In genomic region chr10:32333849-32334248, GRCh38 we compare ENCODE assay signal across 18 cellular contexts. TPM values are rescaled to one million over a fixed set of nuclear protein-coding genes. Genes with fewer than 3 reads are reported as not detected.
DNase-seq lines count a peak whose midpoint lies in the region; ATAC-seq and TF ChIP-seq lines count a peak whose summit lies in the region.
"Had no signal": no experiment of that assay in that cellular context is flagged by ENCODE, and none has a peak within 500 bp of the region (broad histone marks: within the 10 kb centered on the region; RNA-seq: fewer than 3 reads in every experiment).

No MANE protein-coding gene starts in this region.

- H3K36me3 ChIP-seq in colonic mucosa (no peaks in the 10 kb centered on the region), neuronal stem cell (replicated peaks in 1 of 2; ENCODE audit: control insufficient read depth in 2 of 2, insufficient read depth in 2 of 2, low read length in 2 of 2) (peaks cover 0 to 75% of the 10 kb centered on the region in 2 donors)
- H3K36me3 ChIP-seq: Peyer's patch, thoracic aorta had no signal

- no CpG with 5 or more reads among the region's 3 CpGs for WGBS in neuronal stem cell (ENCODE audit: extremely low coverage in 2 of 2, insufficient read length in 2 of 2, insufficient replicate concordance in 1 of 2), 2 donors

- intact Hi-C loops in colonic mucosa (cut with DNase I) = no loop called here

- H4K91ac ChIP-seq in neuronal stem cell (ENCODE audit: low read depth, low read length, poor library complexity) = no peak overlapping the region

- H3K27ac ChIP-seq in colonic mucosa = peak overlapping the region; percentile 48
- no peak overlapping the region for H3K27ac ChIP-seq in neuronal stem cell (replicated peaks; ENCODE audit: low read length)
- H3K27ac ChIP-seq: Peyer's patch, thoracic aorta had no signal

- H3K9ac ChIP-seq in colonic mucosa (ENCODE audit: low read depth in 2 of 2, low read length in 2 of 2) = no peak overlapping the region
- no peak overlapping the region for H3K9ac ChIP-seq in neuronal stem cell (ENCODE audit: low read depth, low read length, poor library complexity)

- no peak for TF ChIP-seq CTCF in colonic mucosa (IDR thresholded peaks at IDR 0.05)

- no peaks in the 10 kb centered on the region for H3K27me3 ChIP-seq in colonic mucosa
- H3K27me3 ChIP-seq in neuronal stem cell (ENCODE audit: control insufficient read depth in 3 of 3, insufficient read depth in 3 of 3, low read depth in 1 of 3, low read length in 3 of 3) = no peaks in the 10 kb centered on the region
- H3K27me3 ChIP-seq: Peyer's patch had no signal

- peak overlapping the region; percentile 100 for H3K27ac Mint-ChIP-seq in activated T-cell treated with anti-CD3 and anti-CD28 coated beads, Interleukin-2, amount 50 U/mL, for 72 hours
- peak overlapping the region; percentile 28 to 75 for H3K27ac Mint-ChIP-seq in T-cell
- peak overlapping the region; percentile 91 for H3K27ac Mint-ChIP-seq in stimulated activated memory B cell treated with anti-CD40 and anti-IgM and Interleukin-4, amounts not matched to agents 10 μg/mL and 1 μg/mL and 100 μg/mL, for 72 hours

- no peak overlapping the region for H2AK5ac ChIP-seq in neuronal stem cell (ENCODE audit: low read depth, low read length)

- no peak overlapping the region for H3K23ac ChIP-seq in neuronal stem cell (ENCODE audit: low read depth, low read length, poor library complexity)

- H3K4me3 Mint-ChIP-seq in activated T-cell treated with anti-CD3 and anti-CD28 coated beads, Interleukin-2, amount 50 U/mL, for 72 hours = peak overlapping the region; percentile 86 to 98
- peak overlapping the region; percentile 39 to 63 (median 42) for H3K4me3 Mint-ChIP-seq in T-cell
- peak overlapping the region; percentile 78 for H3K4me3 Mint-ChIP-seq in stimulated activated memory B cell treated with anti-CD40 and anti-IgM and Interleukin-4, amounts not matched to agents 10 μg/mL and 1 μg/mL and 100 μg/mL, for 72 hours

- no peak overlapping the region for H2AFZ ChIP-seq in neuronal stem cell (ENCODE audit: low read length)

- H3K79me1 ChIP-seq in neuronal stem cell (ENCODE audit: low read depth, low read length) = peaks cover 2% of the 10 kb centered on the region

- peaks cover 96% of the 10 kb centered on the region for H3K4me1 Mint-ChIP-seq in activated T-cell treated with anti-CD3 and anti-CD28 coated beads, Interleukin-2, amount 50 U/mL, for 72 hours (ENCODE audit: low read depth)
- H3K4me1 Mint-ChIP-seq in T-cell = peaks cover 97 to 98% (median 97%) of the 10 kb centered on the region in 3 donors
- peaks cover 91% of the 10 kb centered on the region for H3K4me1 Mint-ChIP-seq in stimulated activated memory B cell treated with anti-CD40 and anti-IgM and Interleukin-4, amounts not matched to agents 10 μg/mL and 1 μg/mL and 100 μg/mL, for 72 hours

- H3K27me3 Mint-ChIP-seq in activated T-cell treated with anti-CD3 and anti-CD28 coated beads, Interleukin-2, amount 50 U/mL, for 72 hours (ENCODE audit: low read depth) = no peaks in the 10 kb centered on the region
- no peaks in the 10 kb centered on the region for H3K27me3 Mint-ChIP-seq in T-cell
- no peaks in the 10 kb centered on the region for H3K27me3 Mint-ChIP-seq in stimulated activated memory B cell treated with anti-CD40 and anti-IgM and Interleukin-4, amounts not matched to agents 10 μg/mL and 1 μg/mL and 100 μg/mL, for 72 hours

- no peak overlapping the region for H2BK120ac ChIP-seq in neuronal stem cell (ENCODE audit: low read depth, low read length)

- H3K36me3 Mint-ChIP-seq in activated T-cell treated with anti-CD3 and anti-CD28 coated beads, Interleukin-2, amount 50 U/mL, for 72 hours (ENCODE audit: insufficient read depth in 2 of 2) = peaks cover 12 to 23% of the 10 kb centered on the region in 2 donors
- H3K36me3 Mint-ChIP-seq in T-cell = peaks cover 40% of the 10 kb centered on the region
- H3K36me3 Mint-ChIP-seq in stimulated activated memory B cell treated with anti-CD40 and anti-IgM and Interleukin-4, amounts not matched to agents 10 μg/mL and 1 μg/mL and 100 μg/mL, for 72 hours = peaks cover 47% of the 10 kb centered on the region

- DNase-seq in activated T-cell treated with anti-CD3 and anti-CD28 coated beads, Interleukin-2, amount 50 U/mL, for 72 hours = peak in 1 of 2 donors; percentile 47
- DNase-seq in activated T-cell treated with anti-CD3 and anti-CD28 coated beads for 4 hours = no peak
- no peak for DNase-seq in T-cell
- DNase-seq in colonic mucosa = no peak
- DNase-seq in neuronal stem cell (ENCODE audit: low spot score) = no peak
- DNase-seq in NCI-H1694 treated with DMSO at 0.1 percent for 48 hours (lab: John Stamatoyannopoulos, UW) = no peak
- no peak for DNase-seq in HUDEP-2 (lab: John Stamatoyannopoulos, UW; ENCODE audit: unreplicated experiment in 76 of 76)
- DNase-seq: activated CD8-positive, alpha-beta memory T cell treated with anti-CD3 and anti-CD28 coated beads for 24 hours; aorta; DND-41; mammary epithelial cell; NCI-H187; NCI-H524 treated with DMSO at 0.1 percent for 48 hours; occipital lobe; Peyer's patch; small intestine had no signal

- POLR2A ChIA-PET in T-cell (lab: Charles Lee) = interaction anchor here (0.5 to 2.2 kb wide), 9 partner anchors 9 to 404 kb away, joined by 3 to 9 read pairs (median 4); no protein-coding TSS in a partner anchor

- no peak overlapping the region for H3K4me2 ChIP-seq in neuronal stem cell (ENCODE audit: insufficient read depth, low read length, poor library complexity, severe bottlenecking)

- no peak overlapping the region for H3K4me3 ChIP-seq in colonic mucosa
- H3K4me3 ChIP-seq in neuronal stem cell (ENCODE audit: low read length in 2 of 2) = no peak overlapping the region
- H3K4me3 ChIP-seq: Peyer's patch, thoracic aorta had no signal

- no peak overlapping the region for H2BK15ac ChIP-seq in neuronal stem cell (ENCODE audit: low read length)

- H3K18ac ChIP-seq in neuronal stem cell (ENCODE audit: low read length) = no peak overlapping the region

- ATAC-seq in activated T-cell treated with anti-CD3 and anti-CD28 coated beads, Interleukin-2, amount 50 U/mL, for 72 hours (replicated peaks in 1 of 2) = peak in 1 of 2 donors; percentile 10
- no peak for ATAC-seq in T-cell (replicated peaks in 1 of 4)
- no peak for ATAC-seq in stimulated activated memory B cell treated with anti-CD40 and anti-IgM and Interleukin-4, amounts not matched to agents 10 μg/mL and 1 μg/mL and 100 μg/mL, for 72 hours

- CTCF ChIA-PET in T-cell (lab: Charles Lee) = interaction anchor here (0.5 to 1.8 kb wide), 7 partner anchors 9 to 1003 kb away, joined by 3 to 6 read pairs (median 5); no protein-coding TSS in a partner anchor

- H4K8ac ChIP-seq in neuronal stem cell (ENCODE audit: low read depth, low read length) = no peak overlapping the region

- no peak overlapping the region for H3K4ac ChIP-seq in neuronal stem cell (ENCODE audit: low read length)

- H3K9me3 ChIP-seq in colonic mucosa (no peaks in the 10 kb centered on the region), neuronal stem cell (replicated peaks in 1 of 2; ENCODE audit: control insufficient read depth in 2 of 2, insufficient read depth in 1 of 2, low read depth in 1 of 2, low read length in 2 of 2) (peaks cover 0 to 12% of the 10 kb centered on the region in 2 donors)
- H3K9me3 ChIP-seq: Peyer's patch, thoracic aorta had no signal

- no peak overlapping the region for H2BK12ac ChIP-seq in neuronal stem cell (ENCODE audit: low read length)

- no peak overlapping the region for H2BK5ac ChIP-seq in neuronal stem cell (ENCODE audit: low read length)

- H3K14ac ChIP-seq in neuronal stem cell (ENCODE audit: low read length) = no peak overlapping the region

- peaks cover 4 to 9% of the 10 kb centered on the region in 2 donors for H3K9me3 Mint-ChIP-seq in activated T-cell treated with anti-CD3 and anti-CD28 coated beads, Interleukin-2, amount 50 U/mL, for 72 hours
- no peaks in the 10 kb centered on the region for H3K9me3 Mint-ChIP-seq in T-cell
- H3K9me3 Mint-ChIP-seq in stimulated activated memory B cell treated with anti-CD40 and anti-IgM and Interleukin-4, amounts not matched to agents 10 μg/mL and 1 μg/mL and 100 μg/mL, for 72 hours = no peaks in the 10 kb centered on the region

- peaks cover 23% of the 10 kb centered on the region for H3K4me1 ChIP-seq in colonic mucosa
- H3K4me1 ChIP-seq in neuronal stem cell (ENCODE audit: control insufficient read depth in 2 of 2, insufficient read depth in 1 of 2, low read depth in 1 of 2, low read length in 2 of 2) = peaks cover 4 to 8% of the 10 kb centered on the region in 2 donors

RNA-seq across cellular contexts. Expression of gene EPC1, which starts 13.1 kb away (rescaled TPM):
- 10 to 100 TPM; 36.0 to 38.3 TPM for total RNA-seq in activated T-cell treated with anti-CD3 and anti-CD28 coated beads, Interleukin-2, amount 50 U/mL, for 72 hours
- total RNA-seq in T-cell = 100 to 1,000 TPM in 3 of 5 donors, 10 to 100 TPM in 2; 88.0 to 161 (median 101) TPM
- 10 to 100 TPM; 24.5 to 30.9 TPM for total RNA-seq in colonic mucosa
- 25.4 TPM for polyA plus RNA-seq in neuronal stem cell (2013, experiment 1 of 2)
- 24.7 TPM for polyA plus RNA-seq in neuronal stem cell (2013, experiment 2 of 2)

Comparison
In these comparisons a context has a peak if more than half of its experiments do, and no peak if none do; other contexts are left out.
1. H3K4me3 Mint-ChIP-seq: peak in every context shown above with its lines; median percentile 92 in activated T-cell treated with anti-CD3 and anti-CD28 coated beads, Interleukin-2, amount 50 U/mL, for 72 hours; 78 in stimulated activated memory B cell treated with anti-CD40 and anti-IgM and Interleukin-4, amounts not matched to agents 10 μg/mL and 1 μg/mL and 100 μg/mL, for 72 hours; 42 in T-cell.